12 cellular contexts compared by ENCODE assay signal in genomic region chr4:112510191-112510467, GRCh38. TPM values are rescaled to one million over a fixed set of nuclear protein-coding genes. Genes with fewer than 3 reads are reported as not detected.
A peak's percentile ranks its signal among the peaks of the same experiment; 100 is the strongest.
DNase-seq lines count a peak whose midpoint lies in the region; ATAC-seq, FAIRE-seq and TF ChIP-seq lines count a peak whose summit lies in the region.
"Had no signal": no experiment of that assay in that cellular context is flagged by ENCODE, and none has a peak within 500 bp of the region (broad histone marks: within the 10 kb centered on the region; RNA-seq: fewer than 3 reads in every experiment).

No MANE protein-coding gene starts in this region.

- peak overlapping the region; percentile 47 for H3K4me3 Mint-ChIP-seq in activated naive CD4-positive, alpha-beta T cell treated with anti-CD3 and anti-CD28 coated beads, Interleukin-2, amount 50 U/mL, for 24 hours
- H3K4me3 Mint-ChIP-seq in WTC11 = peak overlapping the region; percentile 67

- H3K4me1 Mint-ChIP-seq in activated naive CD4-positive, alpha-beta T cell treated with anti-CD3 and anti-CD28 coated beads, Interleukin-2, amount 50 U/mL, for 24 hours = peaks cover 45% of the 10 kb centered on the region
- H3K4me1 Mint-ChIP-seq in WTC11 = peaks cover 43% of the 10 kb centered on the region

- H3K9me3 ChIP-seq in keratinocyte (ENCODE audit: control insufficient read depth, low read depth, low read length) (no peaks in the 10 kb centered on the region), tibial nerve (no peaks in the 10 kb centered on the region), HAP-1 (no peaks in the 10 kb centered on the region)
- H3K9me3 ChIP-seq: colonic mucosa had no signal

- no peak overlapping the region for H3K9ac ChIP-seq in keratinocyte (ENCODE audit: control insufficient read depth, extremely low read depth, insufficient read depth, low read length)

- TF ChIP-seq POLR2A in tibial nerve (IDR thresholded peaks at IDR 0.05) = no peak

- no peak overlapping the region for H3K27ac Mint-ChIP-seq in activated naive CD4-positive, alpha-beta T cell treated with anti-CD3 and anti-CD28 coated beads, Interleukin-2, amount 50 U/mL, for 24 hours
- no peak overlapping the region for H3K27ac Mint-ChIP-seq in WTC11

- H3K27ac ChIP-seq in keratinocyte (ENCODE audit: control insufficient read depth, insufficient read depth, low read length) = no peak overlapping the region
- H3K27ac ChIP-seq in tibial nerve = no peak overlapping the region
- H3K27ac ChIP-seq: colonic mucosa had no signal

- H3K4me3 ChIP-seq in keratinocyte (ENCODE audit: control insufficient read depth in 2 of 3, extremely low read depth in 1 of 3, insufficient read depth in 2 of 3, low read depth in 1 of 3, low read length in 3 of 3) (peak overlapping the region in 1 of 3 experiments; percentile 20), tibial nerve (peak overlapping the region; percentile 4 to 38 (median 12)), HAP-1 (no peak overlapping the region)
- H3K4me3 ChIP-seq: colonic mucosa had no signal

- H3K27me3 ChIP-seq in keratinocyte (ENCODE audit: control insufficient read depth, extremely low read depth, insufficient read depth, low read length) (peaks cover 79% of the 10 kb centered on the region), tibial nerve (peaks cover 4 to 91% of the 10 kb centered on the region in 2 donors), HAP-1 (ENCODE audit: low read depth) (no peaks in the 10 kb centered on the region)

- in situ Hi-C loops in HAP-1 (cut with MboI; ENCODE audit: low sequenced_read_pairs) = no loop called here

- no peaks in the 10 kb centered on the region for H3K9me1 ChIP-seq in keratinocyte (ENCODE audit: control insufficient read depth, extremely low read depth, insufficient read depth, low read length)

- H3K4me2 ChIP-seq in keratinocyte (ENCODE audit: control insufficient read depth, extremely low read depth, insufficient read depth, low read depth, low read length) = peak overlapping the region; percentile 58

- CTCF ChIA-PET in WTC11 (lab: Charles Lee) = interaction anchor here (1.1 to 5.6 kb wide), 4 partner anchors 12 to 410 kb away, joined by 3 to 91 read pairs (median 4); no protein-coding TSS in a partner anchor

- no peak for DNase-seq in activated naive CD4-positive, alpha-beta T cell treated with anti-CD3 and anti-CD28 coated beads, Interleukin-2, amount 50 U/mL, for 16 hours
- no peak for DNase-seq in WTC11 (ENCODE audit: low spot score)
- DNase-seq in keratinocyte (ENCODE audit: low read depth, low spot score) = no peak
- DNase-seq in tibial nerve (ENCODE audit: low spot score in 2 of 2) = no peak
- DNase-seq in HAP-1 (ENCODE audit: low spot score in 2 of 2) = no peak
- DNase-seq in occipital lobe (lab: John Stamatoyannopoulos, UW) = no peak
- DNase-seq: colonic mucosa, NCI-H1694 treated with DMSO at 0.1 percent for 48 hours had no signal

- H2AFZ ChIP-seq in keratinocyte (ENCODE audit: control insufficient read depth, low read length) = no peak overlapping the region

- peaks cover 8% of the 10 kb centered on the region for H3K9me3 Mint-ChIP-seq in activated naive CD4-positive, alpha-beta T cell treated with anti-CD3 and anti-CD28 coated beads, Interleukin-2, amount 50 U/mL, for 24 hours
- no peaks in the 10 kb centered on the region for H3K9me3 Mint-ChIP-seq in WTC11

- peaks cover 5% of the 10 kb centered on the region for H3K36me3 Mint-ChIP-seq in activated naive CD4-positive, alpha-beta T cell treated with anti-CD3 and anti-CD28 coated beads, Interleukin-2, amount 50 U/mL, for 24 hours
- no peaks in the 10 kb centered on the region for H3K36me3 Mint-ChIP-seq in WTC11

- H3K79me2 ChIP-seq in keratinocyte (ENCODE audit: control insufficient read depth, insufficient read depth, low read length) = no peaks in the 10 kb centered on the region

- ATAC-seq in WTC11 = no peak
- no peak for ATAC-seq in GM18511 (IDR thresholded peaks at IDR 0.05; ENCODE audit: unreplicated experiment)

- POLR2A ChIA-PET in WTC11 (lab: Charles Lee) = no interaction called here

- no peak for TF ChIP-seq EP300 in tibial nerve (IDR thresholded peaks at IDR 0.05)

- 2 to 5% methylated on average over 6 to 7 of the region's 7 CpGs for WGBS in tibial nerve, 2 donors

- no peak for FAIRE-seq in keratinocyte (lab: Jason Lieb, UNC)

- peaks cover 75% of the 10 kb centered on the region for H3K27me3 Mint-ChIP-seq in activated naive CD4-positive, alpha-beta T cell treated with anti-CD3 and anti-CD28 coated beads, Interleukin-2, amount 50 U/mL, for 24 hours
- H3K27me3 Mint-ChIP-seq in WTC11 (ENCODE audit: low read depth) = peaks cover 99% of the 10 kb centered on the region

- peaks cover 5% of the 10 kb centered on the region for H4K20me1 ChIP-seq in keratinocyte (ENCODE audit: control insufficient read depth, extremely low read depth, insufficient read depth, low read length)

- no peak for TF ChIP-seq CTCF in WTC11 (IDR thresholded peaks at IDR 0.05)
- TF ChIP-seq CTCF in keratinocyte (optimal IDR thresholded peaks at IDR 0.05 in 1 of 3, IDR thresholded peaks at IDR 0.05 in 1 of 3, conservative IDR thresholded peaks at IDR 0.05 in 1 of 3; ENCODE audit: extremely low read depth in 1 of 3, insufficient read depth in 2 of 3, low read length in 3 of 3) = no peak
- TF ChIP-seq CTCF in tibial nerve (IDR thresholded peaks at IDR 0.05) = no peak

- H3K36me3 ChIP-seq in keratinocyte (ENCODE audit: control insufficient read depth in 2 of 2, extremely low read depth in 1 of 2, insufficient read depth in 2 of 2, low read length in 2 of 2) (no peaks in the 10 kb centered on the region), tibial nerve (no peaks in the 10 kb centered on the region), HAP-1 (replicated peaks) (no peaks in the 10 kb centered on the region)
- H3K36me3 ChIP-seq: colonic mucosa had no signal

- dilution Hi-C loops in keratinocyte (cut with MboI; ENCODE audit: extremely low pct_ligation_motif_present, low sequenced_read_pairs) = no loop called here

- H3K4me1 ChIP-seq in keratinocyte (ENCODE audit: control insufficient read depth, extremely low read depth, insufficient read depth, low read length) = peaks cover 10% of the 10 kb centered on the region
- peaks cover 0 to 45% (median 22%) of the 10 kb centered on the region in 4 donors for H3K4me1 ChIP-seq in tibial nerve
- H3K4me1 ChIP-seq in HAP-1 = peaks cover 20% of the 10 kb centered on the region

TF ChIP-seq in WTC11, 78 proteins besides CTCF, POLR2A, EP300 and RAD21:
- TF ChIP-seq, protein P1, sequence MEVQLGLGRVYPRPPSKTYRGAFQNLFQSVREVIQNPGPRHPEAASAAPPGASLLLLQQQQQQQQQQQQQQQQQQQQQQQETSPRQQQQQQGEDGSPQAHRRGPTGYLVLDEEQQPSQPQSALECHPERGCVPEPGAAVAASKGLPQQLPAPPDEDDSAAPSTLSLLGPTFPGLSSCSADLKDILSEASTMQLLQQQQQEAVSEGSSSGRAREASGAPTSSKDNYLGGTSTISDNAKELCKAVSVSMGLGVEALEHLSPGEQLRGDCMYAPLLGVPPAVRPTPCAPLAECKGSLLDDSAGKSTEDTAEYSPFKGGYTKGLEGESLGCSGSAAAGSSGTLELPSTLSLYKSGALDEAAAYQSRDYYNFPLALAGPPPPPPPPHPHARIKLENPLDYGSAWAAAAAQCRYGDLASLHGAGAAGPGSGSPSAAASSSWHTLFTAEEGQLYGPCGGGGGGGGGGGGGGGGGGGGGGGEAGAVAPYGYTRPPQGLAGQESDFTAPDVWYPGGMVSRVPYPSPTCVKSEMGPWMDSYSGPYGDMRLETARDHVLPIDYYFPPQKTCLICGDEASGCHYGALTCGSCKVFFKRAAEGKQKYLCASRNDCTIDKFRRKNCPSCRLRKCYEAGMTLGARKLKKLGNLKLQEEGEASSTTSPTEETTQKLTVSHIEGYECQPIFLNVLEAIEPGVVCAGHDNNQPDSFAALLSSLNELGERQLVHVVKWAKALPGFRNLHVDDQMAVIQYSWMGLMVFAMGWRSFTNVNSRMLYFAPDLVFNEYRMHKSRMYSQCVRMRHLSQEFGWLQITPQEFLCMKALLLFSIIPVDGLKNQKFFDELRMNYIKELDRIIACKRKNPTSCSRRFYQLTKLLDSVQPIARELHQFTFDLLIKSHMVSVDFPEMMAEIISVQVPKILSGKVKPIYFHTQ (CRISPR knock-in tag; IDR thresholded peaks at IDR 0.05) = no peak
- TF ChIP-seq, protein P2, sequence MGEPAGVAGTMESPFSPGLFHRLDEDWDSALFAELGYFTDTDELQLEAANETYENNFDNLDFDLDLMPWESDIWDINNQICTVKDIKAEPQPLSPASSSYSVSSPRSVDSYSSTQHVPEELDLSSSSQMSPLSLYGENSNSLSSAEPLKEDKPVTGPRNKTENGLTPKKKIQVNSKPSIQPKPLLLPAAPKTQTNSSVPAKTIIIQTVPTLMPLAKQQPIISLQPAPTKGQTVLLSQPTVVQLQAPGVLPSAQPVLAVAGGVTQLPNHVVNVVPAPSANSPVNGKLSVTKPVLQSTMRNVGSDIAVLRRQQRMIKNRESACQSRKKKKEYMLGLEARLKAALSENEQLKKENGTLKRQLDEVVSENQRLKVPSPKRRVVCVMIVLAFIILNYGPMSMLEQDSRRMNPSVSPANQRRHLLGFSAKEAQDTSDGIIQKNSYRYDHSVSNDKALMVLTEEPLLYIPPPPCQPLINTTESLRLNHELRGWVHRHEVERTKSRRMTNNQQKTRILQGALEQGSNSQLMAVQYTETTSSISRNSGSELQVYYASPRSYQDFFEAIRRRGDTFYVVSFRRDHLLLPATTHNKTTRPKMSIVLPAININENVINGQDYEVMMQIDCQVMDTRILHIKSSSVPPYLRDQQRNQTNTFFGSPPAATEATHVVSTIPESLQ (CRISPR knock-in tag; IDR thresholded peaks at IDR 0.05) = no peak
- TF ChIP-seq ZNF121 (CRISPR knock-in tag; IDR thresholded peaks at IDR 0.05) (no peak), JUN (CRISPR knock-in tag; IDR thresholded peaks at IDR 0.05) (no peak)

RNA-seq across cellular contexts. Expression of gene NEUROG2, which starts 5.9 kb away (rescaled TPM):
- 0.09 TPM in 2 of 3 replicates, not detected in the other for total RNA-seq in WTC11 (2021)
- not detected in 3 replicates for polyA plus RNA-seq in keratinocyte
- polyA plus RNA-seq in keratinocyte (2011; ENCODE audit: low read depth) = not detected
- polyA plus RNA-seq in keratinocyte (2011; cell fraction: cytosol; rRNA removed) = not detected in 2 replicates
- not detected in 2 replicates for polyA plus RNA-seq in keratinocyte (2011; cell fraction: nucleus; rRNA removed)
- polyA plus RNA-seq in keratinocyte (2012; ENCODE audit: low replicate concordance) = not detected in 2 replicates
- polyA minus RNA-seq in keratinocyte = not detected in 3 replicates
- polyA minus RNA-seq in keratinocyte (2011; cell fraction: cytosol; rRNA and poly(A)+ RNA removed) = not detected
- not detected in 2 replicates for polyA minus RNA-seq in keratinocyte (2011; cell fraction: nucleus; rRNA and poly(A)+ RNA removed)
- not detected for total RNA-seq in tibial nerve
- total RNA-seq in occipital lobe = 10.1 TPM
- total RNA-seq: colonic mucosa, renal cortical epithelial cell had no signal
- polyA plus RNA-seq: CD14-positive monocyte had no signal

Comparison
In these comparisons a context has a peak if more than half of its experiments do, and no peak if none do; other contexts are left out.
1. RNA of gene NEUROG2, which starts 5.9 kb away (total RNA-seq): 10.1 TPM in occipital lobe (single experiment); 0.09 TPM in WTC11 and not detected in tibial nerve; every median in the first group is over 10 times any median in the second.